ENCODE assay signal across 8 cellular contexts in the genomic region with DNA sequence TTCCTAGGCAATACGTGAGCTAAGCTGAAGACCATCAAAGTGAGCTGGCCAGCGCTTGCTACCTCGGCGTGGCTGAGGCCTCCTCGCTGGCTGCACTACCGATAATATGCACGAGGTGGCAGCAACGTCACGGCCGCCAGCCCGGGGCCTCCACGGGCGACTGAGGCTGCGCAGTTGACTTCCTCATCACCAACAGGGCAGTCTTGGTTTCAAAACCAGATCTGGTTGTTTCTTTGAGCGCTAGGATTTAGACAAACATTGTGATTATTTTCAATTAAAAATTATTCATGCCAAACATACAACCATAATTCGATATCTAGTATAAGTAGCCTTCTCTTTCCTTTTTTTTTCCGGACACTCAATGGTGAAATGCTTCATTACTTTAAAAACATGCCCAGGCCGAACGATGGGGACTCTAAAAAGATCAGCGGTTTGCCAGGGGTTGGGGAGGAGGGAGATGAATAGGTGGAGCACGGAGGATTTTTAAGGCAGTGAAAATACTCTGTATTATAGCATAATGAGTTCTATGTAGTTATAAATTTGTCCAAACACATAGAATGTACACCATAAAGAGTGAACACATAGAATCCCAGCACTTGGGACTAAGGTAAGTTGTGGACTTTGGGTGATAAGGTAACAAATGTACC. TPM values are rescaled to one million over a fixed set of nuclear protein-coding genes. Genes with fewer than 3 reads are reported as not detected.
A peak's percentile ranks its signal among the peaks of the same experiment; 100 is the strongest.
DNase-seq lines count a peak whose midpoint lies in the region; ATAC-seq and TF ChIP-seq lines count a peak whose summit lies in the region.

No MANE protein-coding gene starts in this region.

- H3K27me3 ChIP-seq in A673 (replicated peaks; ENCODE audit: insufficient read depth, low read depth, low read length, poor library complexity), result no peaks in the 10 kb centered on the region
- no peaks in the 10 kb centered on the region for H3K27me3 ChIP-seq in right lobe of liver

- peak; percentile 97 for TF ChIP-seq CTCF in A673 (conservative IDR thresholded peaks at IDR 0.05; ENCODE audit: low read depth, low read length)
- TF ChIP-seq CTCF in choroid plexus epithelial cell (conservative IDR thresholded peaks at IDR 0.05; ENCODE audit: low read depth, low read length), result peak; percentile 97
- TF ChIP-seq CTCF in right lobe of liver (IDR thresholded peaks at IDR 0.05), result peak; percentile 79 to 98 (median 94)

- no peak for TF ChIP-seq POLR2A in right lobe of liver (IDR thresholded peaks at IDR 0.05)

- no peaks in the 10 kb centered on the region for H3K4me1 ChIP-seq in A673 (ENCODE audit: insufficient read depth, low read length, poor library complexity, severe bottlenecking)
- no peaks in the 10 kb centered on the region for H3K4me1 ChIP-seq in right lobe of liver

- DNase-seq in A673 (ENCODE audit: low spot score) (peak; percentile 83), NCI-H226 (peak; percentile 44), choroid plexus epithelial cell (ENCODE audit: low read depth) (peak; percentile 82), right lobe of liver (peak; percentile 77 to 85 (median 78))
- DNase-seq in activated CD4-positive, alpha-beta T cell treated with anti-CD3 and anti-CD28 coated beads for 4 hours, result peak; percentile 74 to 76
- peak; percentile 63 to 79 (median 74) for DNase-seq in stimulated activated CD4-positive, alpha-beta T cell treated with anti-CD3 and anti-CD28 coated beads, TNF-alpha, amount 100 ng/mL, for 24 hours (ENCODE audit: low read depth in 3 of 3)

- 17% methylated on average over 20 of the region's 21 CpGs for WGBS in right lobe of liver (ENCODE audit: insufficient coverage, low coverage, low lambda C conversion rate, missing lambda C conversion rate)

- BruUV-seq in A673 (replicated peaks; lab: Mats Ljungman, UMichigan), result no TSS peak

- H3K4me3 ChIP-seq in A673 (ENCODE audit: low read depth, low read length, poor library complexity, severe bottlenecking) (no peak overlapping the region), choroid plexus epithelial cell (ENCODE audit: low read depth, low read length) (no peak overlapping the region), right lobe of liver (no peak overlapping the region)

- H3K27ac ChIP-seq in A673 (ENCODE audit: low read depth, low read length, poor library complexity, severe bottlenecking), result no peak overlapping the region
- H3K27ac ChIP-seq in right lobe of liver, result no peak overlapping the region

- H3K9me3 ChIP-seq in A673 (ENCODE audit: low read depth, low read length, poor library complexity, severe bottlenecking) (no peaks in the 10 kb centered on the region), right lobe of liver (no peaks in the 10 kb centered on the region)

- H3K36me3 ChIP-seq in A673 (ENCODE audit: insufficient read depth, low read length, poor library complexity, severe bottlenecking) (no peaks in the 10 kb centered on the region), right lobe of liver (no peaks in the 10 kb centered on the region)

- ATAC-seq in GM18511 (IDR thresholded peaks at IDR 0.05; ENCODE audit: unreplicated experiment), result peak; percentile 75
- peak; percentile 88 for ATAC-seq in HG03066 (IDR thresholded peaks at IDR 0.05; ENCODE audit: low read depth, unreplicated experiment)
- ATAC-seq in right lobe of liver, result peak; percentile 99 to 100 (median 100)

- intact Hi-C loops in A673 (cut with micrococcal nuclease; ENCODE audit: unreplicated experiment), result loop anchor here (1.0 to 10.0 kb wide), 5 partner anchors 129 to 888 kb away; no protein-coding TSS in a partner anchor
- intact Hi-C loops in right lobe of liver (cut with DNase I), result loop anchor here in 1 of 2 donors (10.0 kb wide), 1 partner anchor 531 kb away; the partner anchor contains the start of gene DLX2

- POLR2A ChIA-PET in A673 (lab: Charles Lee; ENCODE audit: low non-redundant PET), result no interaction called here

- CTCF ChIA-PET in A673 (lab: Charles Lee), result interaction anchor here (1.0 to 1.9 kb wide), 2 partner anchors 539 to 553 kb away, joined by 3 to 10 read pairs; no protein-coding TSS in a partner anchor

RNA-seq across cellular contexts. Expression of gene CYBRD1, which starts 52.0 kb away (rescaled TPM):
- total RNA-seq in A673 (2021), result 7.3 and 8.5 TPM in 2 replicates
- 10 to 100 TPM in 4 of 6 experiments, 1 to 10 TPM in 2; 7.3 to 15.1 (median 10.9) TPM for total RNA-seq in right lobe of liver
